21 cellular contexts compared by ENCODE assay signal in the genomic region with DNA sequence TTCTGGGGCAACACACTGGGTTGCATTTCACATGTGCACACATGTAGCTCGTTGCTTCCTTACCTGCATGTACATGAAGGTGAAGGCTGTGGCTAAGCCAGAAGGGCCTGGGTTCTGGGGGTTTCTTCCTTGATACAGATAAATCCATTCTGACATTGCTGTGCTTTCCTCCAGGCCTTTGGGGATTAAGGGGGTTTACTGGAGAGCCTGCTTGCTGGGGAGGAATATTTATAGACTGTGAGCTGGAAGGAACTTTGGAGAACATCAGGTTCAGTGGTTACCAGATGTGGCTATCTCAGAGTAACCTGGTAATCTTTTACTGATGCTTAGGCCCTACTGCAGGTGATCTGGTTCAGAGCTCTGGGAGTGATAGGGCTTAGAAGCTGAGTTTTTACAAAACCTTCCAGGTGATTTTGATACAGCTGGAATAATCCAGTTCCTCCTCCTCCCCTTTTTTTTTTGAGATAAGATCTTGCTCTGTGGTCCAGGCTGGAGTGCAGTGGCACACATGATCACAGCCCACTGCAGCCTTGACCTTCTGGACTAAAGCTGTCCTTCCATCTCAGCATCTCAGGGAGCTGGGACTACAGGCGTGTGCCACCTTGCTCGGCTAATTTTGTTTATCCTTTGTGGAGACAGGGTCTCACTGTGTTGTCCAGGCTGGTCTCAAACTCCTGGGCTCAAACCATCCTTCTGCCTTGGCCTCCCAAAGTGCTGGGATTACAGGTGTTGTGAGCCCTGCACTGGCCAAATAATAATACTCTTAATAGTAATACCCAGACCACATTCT. TPM values are rescaled to one million over a fixed set of nuclear protein-coding genes. Genes with fewer than 3 reads are reported as not detected.
DNase-seq lines count a peak whose midpoint lies in the region; ATAC-seq, FAIRE-seq and TF ChIP-seq lines count a peak whose summit lies in the region.
"Had no signal": no experiment of that assay in that cellular context is flagged by ENCODE, and none has a peak within 500 bp of the region (broad histone marks: within the 10 kb centered on the region; RNA-seq: fewer than 3 reads in every experiment).

No MANE protein-coding gene starts in this region.

- peaks cover 15% of the 10 kb centered on the region for H4K20me1 ChIP-seq in GM23338 (replicated peaks; ENCODE audit: insufficient read depth)

- H3K27ac Mint-ChIP-seq in GM23338, result no peak overlapping the region; the same call in 1 of the 2 replicates
- H3K27ac Mint-ChIP-seq: activated CD4-positive, alpha-beta T cell treated with anti-CD3 and anti-CD28 coated beads, Interleukin-2, amount 10 ng/mL, durations not matched to agents 24 days and 14 days had no signal

- H3K36me3 ChIP-seq in GM23338 (ENCODE audit: insufficient read depth) (no peaks in the 10 kb centered on the region), Peyer's patch (peaks cover 0 to 26% (median 0%) of the 10 kb centered on the region in 3 donors), esophagus muscularis mucosa (no peaks in the 10 kb centered on the region), small intestine (ENCODE audit: control insufficient read depth in 2 of 2, insufficient read depth in 2 of 2, low read length in 2 of 2) (peaks cover 3 to 6% of the 10 kb centered on the region in 2 donors), ovary (no peaks in the 10 kb centered on the region)

- no peaks in the 10 kb centered on the region for H3K9me3 ChIP-seq in Peyer's patch
- no peaks in the 10 kb centered on the region for H3K9me3 ChIP-seq in esophagus muscularis mucosa
- H3K9me3 ChIP-seq in small intestine (ENCODE audit: control insufficient read depth, low read depth), result no peaks in the 10 kb centered on the region
- no peaks in the 10 kb centered on the region for H3K9me3 ChIP-seq in ovary

- no peaks in the 10 kb centered on the region for H3K9me3 Mint-ChIP-seq in GM23338
- H3K9me3 Mint-ChIP-seq: activated CD4-positive, alpha-beta T cell treated with anti-CD3 and anti-CD28 coated beads, Interleukin-2, amount 10 ng/mL, durations not matched to agents 24 days and 14 days; endodermal cell; natural killer cell treated with Interleukin-12 subunit alpha and Interleukin-12 subunit beta and Interleukin-15 and Interleukin-18, amount 100 ng/mL, for 72 hours had no signal

- H3F3A ChIP-seq in GM23338 (replicated peaks; ENCODE audit: low read depth), result peaks cover 12% of the 10 kb centered on the region; the same call in 1 of the 2 replicates

- H3K4me2 ChIP-seq in GM23338, result peak overlapping the region; percentile 63; the same call in 1 of the 2 replicates
- H3K4me2 ChIP-seq: KMS-11 had no signal

- no peak for FAIRE-seq in small intestine (lab: Jason Lieb, UNC)
- FAIRE-seq: kidney had no signal

- H3K27me3 ChIP-seq in GM23338 (ENCODE audit: insufficient read depth), result no peaks in the 10 kb centered on the region
- no peaks in the 10 kb centered on the region for H3K27me3 ChIP-seq in Peyer's patch
- H3K27me3 ChIP-seq in esophagus muscularis mucosa, result no peaks in the 10 kb centered on the region
- no peaks in the 10 kb centered on the region for H3K27me3 ChIP-seq in small intestine (ENCODE audit: control insufficient read depth in 2 of 2, insufficient read depth in 2 of 2, low read length in 2 of 2)
- no peaks in the 10 kb centered on the region for H3K27me3 ChIP-seq in ovary

- H3K4me1 Mint-ChIP-seq in GM23338, result peaks cover 58% of the 10 kb centered on the region

- WGBS in esophagus muscularis mucosa, result 83% methylated on average over 3 of the region's 3 CpGs
- WGBS in small intestine, 3 donors, result 49 to 72% (median 61%) methylated on average over 3 of the region's 3 CpGs
- 76 to 91% (median 78%) methylated on average over 3 of the region's 3 CpGs for WGBS in ovary, 3 donors

- H2AFZ ChIP-seq in GM23338, result no peak overlapping the region

- H3K79me2 ChIP-seq in GM23338 (replicated peaks; ENCODE audit: insufficient read depth), result peaks cover 97% of the 10 kb centered on the region

- H3K27ac ChIP-seq in GM23338 (ENCODE audit: low read depth), result peak overlapping the region; percentile 83
- peak overlapping the region in 3 of 4 donors; percentile 21 to 83 (median 72) for H3K27ac ChIP-seq in Peyer's patch
- H3K27ac ChIP-seq in esophagus muscularis mucosa (replicated peaks in 1 of 4), result peak overlapping the region; percentile 82 to 95 (median 86)
- H3K27ac ChIP-seq in small intestine (ENCODE audit: low read depth in 1 of 2, low read length in 1 of 2), result peak overlapping the region; percentile 39 to 65
- no peak overlapping the region for H3K27ac ChIP-seq in ovary
- H3K27ac ChIP-seq: KMS-11 had no signal

- TF ChIP-seq POLR2A in Peyer's patch (IDR thresholded peaks at IDR 0.05), result no peak
- TF ChIP-seq POLR2A in esophagus muscularis mucosa (IDR thresholded peaks at IDR 0.05; ENCODE audit: low read depth), result no peak
- TF ChIP-seq POLR2A in ovary (IDR thresholded peaks at IDR 0.05), result no peak

- intact Hi-C loops in esophagus muscularis mucosa (cut with DNase I), result no loop called here
- intact Hi-C loops in ovary (cut with DNase I), result no loop called here

- H3K4me3 Mint-ChIP-seq in GM23338, result no peak overlapping the region
- H3K4me3 Mint-ChIP-seq: activated CD4-positive, alpha-beta T cell treated with anti-CD3 and anti-CD28 coated beads, Interleukin-2, amount 10 ng/mL, durations not matched to agents 24 days and 14 days; endodermal cell; natural killer cell treated with Interleukin-12 subunit alpha and Interleukin-12 subunit beta and Interleukin-15 and Interleukin-18, amount 100 ng/mL, for 72 hours had no signal

- H3K4me3 ChIP-seq in GM23338, result no peak overlapping the region
- no peak overlapping the region for H3K4me3 ChIP-seq in Peyer's patch
- H3K4me3 ChIP-seq in esophagus muscularis mucosa, result no peak overlapping the region
- H3K4me3 ChIP-seq in small intestine (ENCODE audit: low read depth in 1 of 2, low read length in 2 of 2), result no peak overlapping the region
- no peak overlapping the region for H3K4me3 ChIP-seq in ovary

- no peak for TF ChIP-seq EP300 in esophagus muscularis mucosa (IDR thresholded peaks at IDR 0.05)
- no peak for TF ChIP-seq EP300 in ovary (IDR thresholded peaks at IDR 0.05)

- H3K9me2 ChIP-seq in GM23338 (ENCODE audit: insufficient read depth), result no peaks in the 10 kb centered on the region

- H3K36me3 Mint-ChIP-seq in GM23338 (ENCODE audit: low read depth), result no peaks in the 10 kb centered on the region
- H3K36me3 Mint-ChIP-seq: natural killer cell treated with Interleukin-12 subunit alpha and Interleukin-12 subunit beta and Interleukin-15 and Interleukin-18, amount 100 ng/mL, for 72 hours had no signal

- no peak for ATAC-seq in GM23338
- ATAC-seq: natural killer cell treated with Interleukin-12 subunit alpha and Interleukin-12 subunit beta and Interleukin-15 and Interleukin-18, amount 100 ng/mL, for 72 hours had no signal

- peaks cover 12% of the 10 kb centered on the region for H3K27me3 Mint-ChIP-seq in GM23338 (ENCODE audit: insufficient read depth, low read depth, poor library complexity)
- H3K27me3 Mint-ChIP-seq: activated CD4-positive, alpha-beta T cell treated with anti-CD3 and anti-CD28 coated beads, Interleukin-2, amount 10 ng/mL, durations not matched to agents 24 days and 14 days; natural killer cell treated with Interleukin-12 subunit alpha and Interleukin-12 subunit beta and Interleukin-15 and Interleukin-18, amount 100 ng/mL, for 72 hours had no signal

- DNase-seq in GM23338 (ENCODE audit: low spot score) (no peak), Peyer's patch (peak in 1 of 3 donors; percentile 20), esophagus muscularis mucosa (ENCODE audit: extremely low spot score) (no peak), small intestine (no peak), glomerular visceral epithelial cell (ENCODE audit: extremely low spot score) (no peak), ovary (no peak), nucleus accumbens (lab: John Stamatoyannopoulos, UW) (no peak)
- DNase-seq: activated CD4-positive, alpha-beta T cell treated with anti-CD3 and anti-CD28 coated beads, Interleukin-2, amount 10 ng/mL, durations not matched to agents 24 days and 14 days; activated naive CD4-positive, alpha-beta T cell; amygdala; Calu3; endodermal cell; hippocampal formation; mesendoderm; NCI-H1092; NCI-H2107; NCI-H510A; trophoblast cell had no signal

- H3K4me1 ChIP-seq in GM23338 (ENCODE audit: insufficient read depth), result peaks cover 53% of the 10 kb centered on the region
- H3K4me1 ChIP-seq in Peyer's patch, result peaks cover 0 to 81% (median 4%) of the 10 kb centered on the region in 4 donors
- H3K4me1 ChIP-seq in esophagus muscularis mucosa, result peaks cover 87 to 100% (median 99%) of the 10 kb centered on the region in 4 donors
- H3K4me1 ChIP-seq in small intestine (ENCODE audit: control insufficient read depth in 2 of 2, insufficient read depth in 1 of 2, low read depth in 1 of 2, low read length in 1 of 2), result peaks cover 8 to 12% of the 10 kb centered on the region in 2 donors
- peaks cover 8% of the 10 kb centered on the region for H3K4me1 ChIP-seq in ovary (ENCODE audit: insufficient read depth)

- no peak for TF ChIP-seq CTCF in GM23338 (conservative IDR thresholded peaks at IDR 0.05; ENCODE audit: low read depth in 2 of 2)
- TF ChIP-seq CTCF in Peyer's patch (IDR thresholded peaks at IDR 0.05), result no peak
- TF ChIP-seq CTCF in esophagus muscularis mucosa (IDR thresholded peaks at IDR 0.05), result no peak
- no peak for TF ChIP-seq CTCF in ovary (IDR thresholded peaks at IDR 0.05)

RNA-seq across cellular contexts. Expression of a gene that starts 19.9 kb away (rescaled TPM):
- total RNA-seq in GM23338 (2014; rRNA removed; shearing (Covaris generic)), result 77.8 and 79.7 TPM in 2 replicates
- polyA plus RNA-seq in GM23338 (2016; fragmentation: Nextera tagmentation; extraction: Ambion mirVana) (33.4 and 36.2 TPM in 2 replicates), small intestine (100 to 1,000 TPM; 126 to 294 (median 216) TPM), ovary (10 to 100 TPM; 32.3 to 99.1 TPM)
- total RNA-seq in Peyer's patch (100 to 1,000 TPM; 115 to 394 (median 356) TPM), esophagus muscularis mucosa (100 to 1,000 TPM; 141 to 214 (median 166) TPM), ovary (10 to 100 TPM; 20.6 to 58.3 (median 50.7) TPM)

RNA-seq across cellular contexts. Expression of a gene that starts 20.3 kb away (rescaled TPM):
- total RNA-seq in GM23338 (2014; rRNA removed; shearing (Covaris generic)), result 108 and 115 TPM in 2 replicates
- 49.4 and 52.4 TPM in 2 replicates for polyA plus RNA-seq in GM23338 (2016; fragmentation: Nextera tagmentation; extraction: Ambion mirVana)
- 10 to 100 TPM; 20.6 to 31.3 (median 23.0) TPM for total RNA-seq in Peyer's patch
- 10 to 100 TPM; 36.5 to 46.1 (median 42.2) TPM for total RNA-seq in esophagus muscularis mucosa
- polyA plus RNA-seq in small intestine, result 10 to 100 TPM; 53.0 to 62.7 (median 57.6) TPM
- total RNA-seq in ovary, result 10 to 100 TPM; 27.3 to 44.2 (median 32.0) TPM
- 10 to 100 TPM; 36.8 to 55.3 TPM for polyA plus RNA-seq in ovary

RNA-seq across cellular contexts. Expression of a gene that starts 42.2 kb away (rescaled TPM):
- total RNA-seq in GM23338 (2014; rRNA removed; shearing (Covaris generic)), result 43.0 and 47.2 TPM in 2 replicates
- polyA plus RNA-seq in GM23338 (2016; fragmentation: Nextera tagmentation; extraction: Ambion mirVana) (26.7 and 27.3 TPM in 2 replicates), small intestine (10 to 100 TPM; 15.1 to 29.8 (median 23.3) TPM), ovary (10 to 100 TPM; 22.8 to 40.3 TPM)
- total RNA-seq in Peyer's patch (10 to 100 TPM; 18.2 to 78.6 (median 74.4) TPM), esophagus muscularis mucosa (100 to 1,000 TPM in 1 of 4 donors, 10 to 100 TPM in 3; 56.2 to 100 (median 93.0) TPM), ovary (100 to 1,000 TPM in 1 of 7 donors, 10 to 100 TPM in 6; 24.0 to 110 (median 83.9) TPM)

RNA-seq across cellular contexts. Expression of a gene that starts 55.5 kb away (rescaled TPM):
- 18.6 and 19.0 TPM in 2 replicates for total RNA-seq in GM23338 (2014; rRNA removed; shearing (Covaris generic))
- 26.5 and 28.7 TPM in 2 replicates for polyA plus RNA-seq in GM23338 (2016; fragmentation: Nextera tagmentation; extraction: Ambion mirVana)
- 10 to 100 TPM in 3 of 4 donors, 1 to 10 TPM in 1; 9.5 to 14.9 (median 13.0) TPM for total RNA-seq in Peyer's patch
- 10 to 100 TPM; 20.9 to 28.2 (median 23.0) TPM for total RNA-seq in esophagus muscularis mucosa
- 10 to 100 TPM in 1 of 3 donors, 1 to 10 TPM in 2; 2.7 to 18.2 (median 7.8) TPM for polyA plus RNA-seq in small intestine
- 10 to 100 TPM; 17.2 to 84.6 (median 52.9) TPM for total RNA-seq in ovary
- 10 to 100 TPM; 15.7 to 34.1 TPM for polyA plus RNA-seq in ovary

Comparison
In these comparisons a context has a peak if more than half of its experiments do, and no peak if none do; other contexts are left out.
1. H3K27ac ChIP-seq: peak in GM23338 (single experiment), Peyer's patch (3 of 4), esophagus muscularis mucosa (4 of 4) and small intestine (2 of 2); none in ovary (0 of 2).